ENCODE assay signal across 8 cellular contexts in the genomic region with DNA sequence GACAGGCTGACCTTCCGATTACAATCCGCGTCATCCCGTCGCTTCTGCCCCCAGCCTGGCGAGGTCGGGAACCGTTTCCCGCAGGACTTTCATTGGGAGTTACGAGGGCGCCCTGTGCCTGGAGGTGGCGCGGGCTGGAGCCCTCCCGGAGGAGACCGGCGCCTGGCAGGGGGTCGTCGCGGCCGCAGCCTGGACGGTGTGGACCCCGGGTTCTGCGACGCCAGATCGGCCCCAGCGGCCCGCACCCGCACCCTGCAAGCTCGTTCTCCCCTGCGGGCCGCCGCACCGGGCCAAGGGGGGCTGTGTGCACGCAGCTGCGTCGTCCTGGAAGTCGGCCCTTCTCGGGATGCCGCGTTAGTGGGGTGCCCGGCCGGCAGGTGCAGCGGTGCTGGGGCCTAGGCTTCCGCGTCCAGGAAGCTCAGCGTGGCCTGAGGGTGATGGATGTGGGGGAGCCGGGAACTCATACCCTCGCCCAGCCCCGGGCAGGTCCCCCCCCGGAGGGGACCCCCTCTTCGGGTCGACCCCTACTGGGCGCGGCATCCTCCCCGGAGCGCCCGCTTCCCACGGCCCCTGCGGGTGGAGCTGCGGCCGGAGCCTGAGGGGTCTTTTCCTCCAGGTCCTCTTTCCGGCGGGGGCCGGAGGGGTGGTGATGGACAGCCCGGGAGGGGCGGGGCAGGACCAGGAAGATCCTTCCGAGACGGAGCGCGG.
DNase-seq lines count a peak whose midpoint lies in the region; ATAC-seq and TF ChIP-seq lines count a peak whose summit lies in the region.

No MANE protein-coding gene starts in this region.

- H3K9me2 ChIP-seq in MM.1S (replicated peaks; ENCODE audit: insufficient read depth, low read length), result no peaks in the 10 kb centered on the region

- H3K4me2 ChIP-seq in MM.1S (ENCODE audit: low read depth, low read length), result peak overlapping the region; percentile 97

- H3K27me3 Mint-ChIP-seq in brain, result no peaks in the 10 kb centered on the region

- peak overlapping the region; percentile 79 to 84 (median 80) for H3K4me3 Mint-ChIP-seq in brain

- DNase-seq in MM.1S (peak; percentile 38), thoracic aorta (ENCODE audit: low spot score) (no peak), cerebellum (ENCODE audit: low spot score) (no peak)

- ATAC-seq in GM21825 (IDR thresholded peaks at IDR 0.05; ENCODE audit: unreplicated experiment) (peak; percentile 32), thoracic aorta (ENCODE audit: insufficient number of reproducible peaks, low FRiP score, low read depth) (no peak), GM18858 (IDR thresholded peaks at IDR 0.05; ENCODE audit: unreplicated experiment) (no peak)

- H3K9me3 ChIP-seq in MM.1S (replicated peaks; ENCODE audit: insufficient read depth, low read length), result no peaks in the 10 kb centered on the region
- H3K9me3 ChIP-seq in liver (ENCODE audit: control insufficient read depth in 4 of 4, low read length in 3 of 4), result no peaks in the 10 kb centered on the region
- H3K9me3 ChIP-seq in thoracic aorta, result no peaks in the 10 kb centered on the region

- H3K27me3 ChIP-seq in MM.1S (replicated peaks; ENCODE audit: insufficient read depth, low read length) (no peaks in the 10 kb centered on the region), liver (ENCODE audit: control insufficient read depth in 4 of 4, insufficient read depth in 4 of 4, low read length in 3 of 4) (no peaks in the 10 kb centered on the region), thoracic aorta (replicated peaks; ENCODE audit: insufficient read depth) (no peaks in the 10 kb centered on the region)

- H3K4me3 ChIP-seq in GM08714 (ENCODE audit: low read length) (peak overlapping the region; percentile 68; the same call in 1 of the 2 replicates), MM.1S (ENCODE audit: low read length) (peak overlapping the region; percentile 71), liver (ENCODE audit: low read depth in 1 of 3, low read length in 3 of 3) (peak overlapping the region; percentile 38 to 70 (median 66)), thoracic aorta (peak overlapping the region; percentile 80)

- no peak for TF ChIP-seq CTCF in MM.1S (IDR thresholded peaks at IDR 0.05; ENCODE audit: low read length)
- no peak for TF ChIP-seq CTCF in brain (conservative IDR thresholded peaks at IDR 0.05)
- no peak for TF ChIP-seq CTCF in liver (IDR thresholded peaks at IDR 0.05; ENCODE audit: low read depth, low read length, missing input control)
- TF ChIP-seq CTCF in thoracic aorta (IDR thresholded peaks at IDR 0.05), result no peak

- H3F3A ChIP-seq in MM.1S (ENCODE audit: insufficient read depth, low read length), result peaks cover 30% of the 10 kb centered on the region

- peaks cover 6% of the 10 kb centered on the region for H3K36me3 Mint-ChIP-seq in brain

- peaks cover 68% of the 10 kb centered on the region for H3K4me1 Mint-ChIP-seq in brain

- H3K79me2 ChIP-seq in MM.1S (ENCODE audit: low read length), result peaks cover 41% of the 10 kb centered on the region

- H3K27ac ChIP-seq in MM.1S (ENCODE audit: low read length) (no peak overlapping the region; the same call in 1 of the 2 replicates), liver (ENCODE audit: low read depth in 1 of 2, low read length in 2 of 2) (peak overlapping the region; percentile 72 to 76), thoracic aorta (peak overlapping the region; percentile 89 to 98)

- H2AFZ ChIP-seq in MM.1S (ENCODE audit: low read length), result peak overlapping the region; percentile 76; the same call in 1 of the 2 replicates

- H4K20me1 ChIP-seq in MM.1S (ENCODE audit: insufficient read depth, low read length), result no peaks in the 10 kb centered on the region

- H3K9ac ChIP-seq in MM.1S (ENCODE audit: low read length), result peak overlapping the region; percentile 68
- H3K9ac ChIP-seq in liver (ENCODE audit: low read depth in 1 of 2, low read length in 2 of 2), result peak overlapping the region in 1 of 2 donors; percentile 16

- peak overlapping the region in 1 of 5 experiments; percentile 83 for H3K27ac Mint-ChIP-seq in brain

- TF ChIP-seq RAD21 in liver (IDR thresholded peaks at IDR 0.05), result no peak

- H3K4me1 ChIP-seq in MM.1S (ENCODE audit: low read length) (peaks cover 10% of the 10 kb centered on the region), liver (ENCODE audit: control insufficient read depth in 4 of 4, insufficient read depth in 4 of 4, low read length in 3 of 4) (peaks cover 4 to 20% (median 12%) of the 10 kb centered on the region in 4 donors), thoracic aorta (ENCODE audit: control insufficient read depth in 1 of 2, low read depth in 2 of 2) (peaks cover 58 to 79% of the 10 kb centered on the region in 2 donors)

- H3K9me3 Mint-ChIP-seq in brain, result no peaks in the 10 kb centered on the region

- H3K36me3 ChIP-seq in MM.1S (replicated peaks; ENCODE audit: insufficient read depth, low read length), result no peaks in the 10 kb centered on the region
- H3K36me3 ChIP-seq in liver (ENCODE audit: control insufficient read depth in 4 of 4, insufficient read depth in 3 of 4, low read depth in 1 of 4, low read length in 3 of 4), result no peaks in the 10 kb centered on the region
- H3K36me3 ChIP-seq in thoracic aorta, result no peaks in the 10 kb centered on the region

- WGBS in liver, result 8% methylated on average over 70 of the region's 70 CpGs

TF ChIP-seq in liver, 16 proteins besides CTCF, POLR2A, EP300 and RAD21:
- no peak for TF ChIP-seq FOXA2 (IDR thresholded peaks at IDR 0.05)
- TF ChIP-seq SP1 (IDR thresholded peaks at IDR 0.05), result no peak
- no peak for TF ChIP-seq HNF4A (conservative IDR thresholded peaks at IDR 0.05)
- no peak for TF ChIP-seq NR2F2 (IDR thresholded peaks at IDR 0.05)
- no peak for TF ChIP-seq YY1 (IDR thresholded peaks at IDR 0.05)
- no peak for TF ChIP-seq FOXA1 (IDR thresholded peaks at IDR 0.05)
- no peak for TF ChIP-seq RXRA (IDR thresholded peaks at IDR 0.05)
